In genomic region chr11:72589802-72590761, GRCh38 we compare ENCODE assay signal across 8 cellular contexts.
DNase-seq lines count a peak whose midpoint lies in the region; TF ChIP-seq lines count a peak whose summit lies in the region.

No MANE protein-coding gene starts in this region.

- POLR2A ChIA-PET in AG04450 (lab: Yijun Ruan, JAX), result no interaction called here

- H3K27ac ChIP-seq in AG04450 (ENCODE audit: low read depth, low read length), result no peak overlapping the region
- no peak overlapping the region for H3K27ac ChIP-seq in endodermal cell (ENCODE audit: low read depth, low read length)

- H3K4me3 ChIP-seq in AG04450 (ENCODE audit: low read depth, low read length), result no peak overlapping the region
- peak overlapping the region; percentile 81 for H3K4me3 ChIP-seq in endodermal cell (ENCODE audit: low read length)

- no peaks in the 10 kb centered on the region for H3K36me3 ChIP-seq in endodermal cell (ENCODE audit: control insufficient read depth, insufficient read depth, low read length)

- CTCF ChIA-PET in AG04450 (lab: Charles Lee), result interaction anchor here (0.6 to 1.1 kb wide), 7 partner anchors 18 to 119 kb away, joined by 3 to 4 read pairs (median 3); no protein-coding TSS in a partner anchor

- H3K36me3 Mint-ChIP-seq in endodermal cell (ENCODE audit: low read depth), result no peaks in the 10 kb centered on the region
- H3K36me3 Mint-ChIP-seq in nephron progenitor cell (ENCODE audit: low read depth), result no peaks in the 10 kb centered on the region

- WGBS in endodermal cell (ENCODE audit: insufficient coverage in 1 of 2, insufficient read length in 1 of 2), 2 experiments, result 1 to 2% methylated on average over 31 to 74 of the region's 74 CpGs

- no peak overlapping the region for H3K27ac Mint-ChIP-seq in endodermal cell
- no peak overlapping the region for H3K27ac Mint-ChIP-seq in nephron progenitor cell

- no peak overlapping the region for H3K9ac ChIP-seq in endodermal cell (ENCODE audit: extremely low read depth, low read length, poor library complexity, severe bottlenecking)

- H3K4me1 ChIP-seq in endodermal cell (ENCODE audit: control insufficient read depth, insufficient read depth, low read length), result no peaks in the 10 kb centered on the region

- H3K4me3 Mint-ChIP-seq in endodermal cell (peak overlapping the region; percentile 71), nephron progenitor cell (peak overlapping the region; percentile 85)

- H3K4me1 Mint-ChIP-seq in endodermal cell, result peaks cover 14% of the 10 kb centered on the region
- peaks cover 18% of the 10 kb centered on the region for H3K4me1 Mint-ChIP-seq in nephron progenitor cell

- peak; percentile 42 for TF ChIP-seq CTCF in AG04450 (IDR thresholded peaks at IDR 0.05; ENCODE audit: low read depth, low read length)
- peak; percentile 94 for TF ChIP-seq CTCF in endodermal cell (conservative IDR thresholded peaks at IDR 0.05)
- peak; percentile 69 for TF ChIP-seq CTCF in nephron progenitor cell (IDR thresholded peaks at IDR 0.05)

- no peaks in the 10 kb centered on the region; the same call in 1 of the 2 replicates for H3K9me3 ChIP-seq in AG04450 (ENCODE audit: control insufficient read depth, insufficient read depth, low read length)
- no peaks in the 10 kb centered on the region for H3K9me3 ChIP-seq in endodermal cell (ENCODE audit: control insufficient read depth, low read length)

- H3K27me3 ChIP-seq in AG04450 (ENCODE audit: control insufficient read depth, insufficient read depth, low read length) (peaks cover 90% of the 10 kb centered on the region), endodermal cell (ENCODE audit: control insufficient read depth, insufficient read depth, low read length, poor library complexity, severe bottlenecking) (peaks cover 96% of the 10 kb centered on the region)

- H3K27me3 Mint-ChIP-seq in endodermal cell (ENCODE audit: insufficient read depth) (peaks cover 87% of the 10 kb centered on the region), nephron progenitor cell (ENCODE audit: low read depth, poor library complexity) (peaks cover 93% of the 10 kb centered on the region)

- H3K9me3 Mint-ChIP-seq in endodermal cell (no peaks in the 10 kb centered on the region), nephron progenitor cell (no peaks in the 10 kb centered on the region)

- DNase-seq in AG04450 (ENCODE audit: low read depth, low spot score) (no peak), HT1080 (ENCODE audit: low read depth) (peak; percentile 25), endodermal cell (peak; percentile 93), nephron progenitor cell (peak; percentile 83), superior temporal gyrus (ENCODE audit: extremely low spot score) (no peak), COR-L47 (lab: John Stamatoyannopoulos, UW) (no peak), SHP77 (lab: John Stamatoyannopoulos, UW) (no peak)
- peak; percentile 68 for DNase-seq in activated CD4-positive, alpha-beta T cell treated with anti-CD3 and anti-CD28 coated beads for 48 hours

Comparison
In these comparisons a context has a peak if more than half of its experiments do, and no peak if none do; other contexts are left out.
1. DNase-seq: peak in HT1080 (single experiment), activated CD4-positive, alpha-beta T cell treated with anti-CD3 and anti-CD28 coated beads for 48 hours (single experiment), endodermal cell (single experiment) and nephron progenitor cell (single experiment); none in AG04450 (single experiment), superior temporal gyrus (single experiment), COR-L47 (single experiment) and SHP77 (0 of 2).
2. CTCF ChIP-seq: peak in every context shown above with its lines; median percentile 94 in endodermal cell; 69 in nephron progenitor cell; 42 in AG04450.